ENCODE assay signal across 28 cellular contexts in genomic region chr2:152400607-152401214, GRCh38.
DNase-seq lines count a peak whose midpoint lies in the region; ATAC-seq, FAIRE-seq and TF ChIP-seq lines count a peak whose summit lies in the region.
"Had no signal": no experiment of that assay in that cellular context is flagged by ENCODE, and none has a peak within 500 bp of the region (broad histone marks: within the 10 kb centered on the region; RNA-seq: fewer than 3 reads in every experiment).

No MANE protein-coding gene starts in this region.

- peaks cover 3 to 10% (median 5%) of the 10 kb centered on the region in 4 donors for H3K4me1 Mint-ChIP-seq in CD4-positive, alpha-beta memory T cell
- H3K4me1 Mint-ChIP-seq: activated B cell treated with CpG ODN at 0.5 μM for 24 hours; stimulated activated effector memory CD8-positive, alpha-beta T cell treated with anti-CD3 and anti-CD28 coated beads, Interleukin-12 subunit alpha, Interleukin-12 subunit beta, amount 100 ng/mL, for 72 hours had no signal

- H3K4me2 ChIP-seq in osteoblast (ENCODE audit: insufficient read depth, low read length): no peak overlapping the region

- POLR2A ChIA-PET in CD4-positive, alpha-beta memory T cell (lab: Charles Lee; ENCODE audit: partially characterized antibody): no interaction called here

- intact Hi-C loops in CD4-positive, alpha-beta memory T cell (cut with micrococcal nuclease): no loop called here

- H3K4me3 Mint-ChIP-seq in CD4-positive, alpha-beta memory T cell: no peak overlapping the region
- H3K4me3 Mint-ChIP-seq: activated B cell treated with CpG ODN at 0.5 μM for 24 hours; activated naive CD4-positive, alpha-beta T cell treated with anti-CD3 and anti-CD28 coated beads, Interleukin-2, amount 10 ng/mL, durations not matched to agents 7 days and 5 days; activated T-helper 1 cell treated with anti-CD3 and anti-CD28 coated beads, Interleukin-12 subunit alpha, Interleukin-12 subunit beta, Interleukin-2, Interleukin-4 antibody, amounts not matched to agents 30 ng/mL and 10 ng/mL and 1 ng/mL, durations not matched to agents 14 hours and 24 hours and 36 hours; effector memory CD8-positive, alpha-beta T cell; HFFc6; stimulated activated effector memory CD8-positive, alpha-beta T cell treated with anti-CD3 and anti-CD28 coated beads, Interleukin-12 subunit alpha, Interleukin-12 subunit beta, amount 100 ng/mL, for 72 hours had no signal

- peaks cover 0 to 16% of the 10 kb centered on the region in 2 donors for H3K27me3 Mint-ChIP-seq in CD4-positive, alpha-beta memory T cell
- H3K27me3 Mint-ChIP-seq: activated B cell treated with CpG ODN at 0.5 μM for 24 hours had no signal

- H3K36me3 Mint-ChIP-seq in CD4-positive, alpha-beta memory T cell: no peaks in the 10 kb centered on the region
- H3K36me3 Mint-ChIP-seq: activated naive CD4-positive, alpha-beta T cell treated with anti-CD3 and anti-CD28 coated beads, Interleukin-2, amount 10 ng/mL, durations not matched to agents 7 days and 5 days; stimulated activated effector memory CD8-positive, alpha-beta T cell treated with anti-CD3 and anti-CD28 coated beads, Interleukin-12 subunit alpha, Interleukin-12 subunit beta, amount 100 ng/mL, for 72 hours had no signal

- peak overlapping the region; percentile 56 for H3K27ac ChIP-seq in caudate nucleus (ENCODE audit: low read depth, low read length)
- H3K27ac ChIP-seq in osteoblast (ENCODE audit: low read depth, low read length): no peak overlapping the region
- no peak overlapping the region for H3K27ac ChIP-seq in small intestine (ENCODE audit: low read depth in 1 of 2, low read length in 1 of 2)
- H3K27ac ChIP-seq in CD4-positive, alpha-beta memory T cell (ENCODE audit: low read depth, low read length): no peak overlapping the region
- H3K27ac ChIP-seq: left lung, SJCRH30, thyroid gland had no signal

- H3K9me3 ChIP-seq in osteoblast (ENCODE audit: low read depth, low read length) (no peaks in the 10 kb centered on the region), small intestine (ENCODE audit: control insufficient read depth, low read depth) (no peaks in the 10 kb centered on the region)
- no peaks in the 10 kb centered on the region for H3K9me3 ChIP-seq in CD4-positive, alpha-beta memory T cell (ENCODE audit: control insufficient read depth in 1 of 2, low read length in 2 of 2)
- H3K9me3 ChIP-seq: left lung, SJCRH30, thyroid gland had no signal

- H2AFZ ChIP-seq in osteoblast (ENCODE audit: low read length): no peak overlapping the region

- no peak for FAIRE-seq in small intestine (lab: Jason Lieb, UNC)

- no peaks in the 10 kb centered on the region for H3K27me3 ChIP-seq in osteoblast (ENCODE audit: insufficient read depth, low read length)
- no peaks in the 10 kb centered on the region for H3K27me3 ChIP-seq in small intestine (ENCODE audit: control insufficient read depth in 2 of 2, insufficient read depth in 2 of 2, low read length in 2 of 2)
- H3K27me3 ChIP-seq in CD4-positive, alpha-beta memory T cell (ENCODE audit: insufficient read depth, low read length): no peaks in the 10 kb centered on the region
- H3K27me3 ChIP-seq: left lung, SJCRH30, thyroid gland had no signal

- DNase-seq in AG10803 (ENCODE audit: low read depth): peak; percentile 31
- DNase-seq in M059J (ENCODE audit: low read depth): peak; percentile 56
- DNase-seq in caudate nucleus (lab: John Stamatoyannopoulos, UW): peak in 1 of 61 donors; percentile 13
- peak; percentile 69 for DNase-seq in osteoblast (ENCODE audit: insufficient read length, low spot score, missing footprints)
- DNase-seq in stimulated activated naive CD4-positive, alpha-beta T cell treated with Interleukin-2 at 50 U/mL for 16 hours (lab: John Stamatoyannopoulos, UW): no peak
- DNase-seq in small intestine: no peak
- no peak for DNase-seq in CD4-positive, alpha-beta memory T cell
- DNase-seq: activated B cell treated with CpG ODN at 0.5 μM for 24 hours; activated CD4-positive, alpha-beta T cell treated with anti-CD3 and anti-CD28 coated beads, Interleukin-2, amount 50 U/mL, for 4 hours; activated naive CD4-positive, alpha-beta T cell treated with anti-CD3 and anti-CD28 coated beads, Interleukin-2, amount 10 ng/mL, durations not matched to agents 7 days and 5 days; COR-L47; DMS53; effector memory CD8-positive, alpha-beta T cell; GF-D8; HFFc6; Karpas-422; left lung; NCI-H1694 treated with DMSO at 0.1 percent for 48 hours; NCI-H2171 treated with DMSO at 0.1 percent for 48 hours; NCI-H524 treated with DMSO at 0.1 percent for 48 hours; SJCRH30; stimulated activated CD4-positive, alpha-beta T cell treated with anti-CD3 and anti-CD28 coated beads, Interleukin-4, amount 100 ng/mL, for 24 hours; thyroid gland had no signal

- no peaks in the 10 kb centered on the region for H4K20me1 ChIP-seq in osteoblast (ENCODE audit: insufficient read depth, low read length)

- WGBS in small intestine, 3 donors: 82 to 86% (median 86%) methylated on average over 2 of the region's 2 CpGs

- H3K79me2 ChIP-seq in osteoblast (ENCODE audit: insufficient read depth, low read length): peaks cover 71% of the 10 kb centered on the region

- no peak overlapping the region for H3K27ac Mint-ChIP-seq in CD4-positive, alpha-beta memory T cell
- H3K27ac Mint-ChIP-seq: activated B cell treated with CpG ODN at 0.5 μM for 24 hours; activated naive CD4-positive, alpha-beta T cell treated with anti-CD3 and anti-CD28 coated beads, Interleukin-2, amount 10 ng/mL, durations not matched to agents 7 days and 5 days; activated T-helper 1 cell treated with anti-CD3 and anti-CD28 coated beads, Interleukin-12 subunit alpha, Interleukin-12 subunit beta, Interleukin-2, Interleukin-4 antibody, amounts not matched to agents 30 ng/mL and 10 ng/mL and 1 ng/mL, durations not matched to agents 14 hours and 24 hours and 36 hours; effector memory CD8-positive, alpha-beta T cell; HFFc6; stimulated activated effector memory CD8-positive, alpha-beta T cell treated with anti-CD3 and anti-CD28 coated beads, Interleukin-12 subunit alpha, Interleukin-12 subunit beta, amount 100 ng/mL, for 72 hours had no signal

- TF ChIP-seq CTCF in AG10803 (conservative IDR thresholded peaks at IDR 0.05; ENCODE audit: low read length): no peak
- TF ChIP-seq CTCF in osteoblast (IDR thresholded peaks at IDR 0.05; ENCODE audit: extremely low read depth, low read depth, low read length): no peak

- H3K36me3 ChIP-seq in osteoblast (ENCODE audit: insufficient read depth, low read length) (no peaks in the 10 kb centered on the region), small intestine (ENCODE audit: control insufficient read depth in 2 of 2, insufficient read depth in 2 of 2, low read length in 2 of 2) (no peaks in the 10 kb centered on the region)
- no peaks in the 10 kb centered on the region for H3K36me3 ChIP-seq in CD4-positive, alpha-beta memory T cell (ENCODE audit: insufficient read depth, low read length)
- H3K36me3 ChIP-seq: left lung, SJCRH30, thyroid gland had no signal

- CTCF ChIA-PET in CD4-positive, alpha-beta memory T cell (lab: Charles Lee; ENCODE audit: partially characterized antibody): no interaction called here

- H3K9me3 Mint-ChIP-seq in CD4-positive, alpha-beta memory T cell: peaks cover 0 to 5% (median 0%) of the 10 kb centered on the region in 8 donors
- H3K9me3 Mint-ChIP-seq: activated B cell treated with CpG ODN at 0.5 μM for 24 hours; activated naive CD4-positive, alpha-beta T cell treated with anti-CD3 and anti-CD28 coated beads, Interleukin-2, amount 10 ng/mL, durations not matched to agents 7 days and 5 days; activated T-helper 1 cell treated with anti-CD3 and anti-CD28 coated beads, Interleukin-12 subunit alpha, Interleukin-12 subunit beta, Interleukin-2, Interleukin-4 antibody, amounts not matched to agents 30 ng/mL and 10 ng/mL and 1 ng/mL, durations not matched to agents 14 hours and 24 hours and 36 hours; effector memory CD8-positive, alpha-beta T cell; HFFc6; stimulated activated effector memory CD8-positive, alpha-beta T cell treated with anti-CD3 and anti-CD28 coated beads, Interleukin-12 subunit alpha, Interleukin-12 subunit beta, amount 100 ng/mL, for 72 hours had no signal

- H3K4me3 ChIP-seq in AG10803 (ENCODE audit: low read length) (no peak overlapping the region), osteoblast (ENCODE audit: insufficient read depth, low read length) (no peak overlapping the region), small intestine (ENCODE audit: low read depth in 1 of 2, low read length in 2 of 2) (no peak overlapping the region)
- no peak overlapping the region for H3K4me3 ChIP-seq in CD4-positive, alpha-beta memory T cell (ENCODE audit: low read length in 2 of 2)
- H3K4me3 ChIP-seq: coronary artery, left lung, SJCRH30, thyroid gland had no signal

- peaks cover 26% of the 10 kb centered on the region for H3K4me1 ChIP-seq in osteoblast (ENCODE audit: insufficient read depth, low read length)
- peaks cover 0 to 9% of the 10 kb centered on the region in 2 donors for H3K4me1 ChIP-seq in small intestine (ENCODE audit: control insufficient read depth in 2 of 2, insufficient read depth in 1 of 2, low read depth in 1 of 2, low read length in 1 of 2)
- no peaks in the 10 kb centered on the region for H3K4me1 ChIP-seq in CD4-positive, alpha-beta memory T cell (ENCODE audit: insufficient read depth, low read length)
- H3K4me1 ChIP-seq: SJCRH30 had no signal

- no peak for ATAC-seq in HG02884 (IDR thresholded peaks at IDR 0.05; ENCODE audit: unreplicated experiment)
- ATAC-seq: effector memory CD8-positive, alpha-beta T cell; left lung; sciatic nerve; stimulated activated effector memory CD8-positive, alpha-beta T cell treated with anti-CD3 and anti-CD28 coated beads, Interleukin-12 subunit alpha, Interleukin-12 subunit beta, amount 100 ng/mL, for 72 hours had no signal

Comparison
In these comparisons a context has a peak if more than half of its experiments do, and no peak if none do; other contexts are left out.
1. DNase-seq: peak in AG10803 (single experiment), M059J (single experiment) and osteoblast (single experiment); none in stimulated activated naive CD4-positive, alpha-beta T cell treated with Interleukin-2 at 50 U/mL for 16 hours (single experiment), small intestine (single experiment) and CD4-positive, alpha-beta memory T cell (0 of 5).